In genomic region chr7:125119559-125120115, GRCh38 we compare ENCODE assay signal across 16 cellular contexts.
"Had no signal": no experiment of that assay in that cellular context is flagged by ENCODE, and none has a peak within 500 bp of the region (broad histone marks: within the 10 kb centered on the region; RNA-seq: fewer than 3 reads in every experiment).

No MANE protein-coding gene starts in this region.

- H3K27me3 ChIP-seq: body of pancreas, heart right ventricle, left lung, tibial nerve had no signal

- H3K4me3 ChIP-seq: body of pancreas, coronary artery, heart right ventricle, left lung, tibial nerve had no signal

- H3K27ac ChIP-seq: body of pancreas, coronary artery, heart right ventricle, left lung, tibial nerve had no signal

- H3K36me3 ChIP-seq: heart right ventricle, left lung, tibial nerve had no signal

- H3K4me1 ChIP-seq: body of pancreas, heart right ventricle, left lung, tibial nerve had no signal

- DNase-seq: activated CD4-positive, alpha-beta T cell treated with anti-CD3 and anti-CD28 coated beads, Interleukin-2, amount 10 ng/mL, durations not matched to agents 24 days and 14 days; activated CD8-positive, alpha-beta T cell treated with anti-CD3 and anti-CD28 coated beads, Interleukin-2, amount 10 ng/mL, durations not matched to agents 7 days and 5 days; activated naive CD4-positive, alpha-beta T cell treated with anti-CD3 and anti-CD28 coated beads for 36 hours; activated T-cell treated with anti-CD3 and anti-CD28 coated beads, Interleukin-2, amount 50 U/mL, for 4 hours; body of pancreas; central memory CD4-positive, alpha-beta T cell; heart right ventricle; left lung; occipital lobe; posterior cingulate gyrus; stimulated activated CD4-positive, alpha-beta T cell treated with anti-CD3 and anti-CD28 coated beads, Interleukin-1b, Interleukin-23, amount 100 ng/mL, for 48 hours; stimulated activated CD8-positive, alpha-beta memory T cell treated with anti-CD3 and anti-CD28 coated beads, Interleukin-4, amount 100 ng/mL, for 48 hours; T1000 had no signal

- ATAC-seq: activated CD8-positive, alpha-beta T cell treated with anti-CD3 and anti-CD28 coated beads, Interleukin-2, amount 10 ng/mL, durations not matched to agents 7 days and 5 days; activated T-cell treated with anti-CD3 and anti-CD28 coated beads, Interleukin-2, amount 50 U/mL, for 4 hours; body of pancreas; esophagus mucosa; heart right ventricle; left lung had no signal

- H3K9me3 ChIP-seq: body of pancreas, tibial nerve had no signal
